In genomic region chr1:243505986-243506689, GRCh38 we compare ENCODE assay signal across 11 cellular contexts.
DNase-seq lines count a peak whose midpoint lies in the region; ATAC-seq, FAIRE-seq and TF ChIP-seq lines count a peak whose summit lies in the region.
"Had no signal": no experiment of that assay in that cellular context is flagged by ENCODE, and none has a peak within 500 bp of the region (broad histone marks: within the 10 kb centered on the region; RNA-seq: fewer than 3 reads in every experiment).

No MANE protein-coding gene starts in this region.

- H3K27me3 Mint-ChIP-seq in activated naive CD4-positive, alpha-beta T cell treated with anti-CD3 and anti-CD28 coated beads for 36 hours (ENCODE audit: low read depth), result no peaks in the 10 kb centered on the region
- H3K27me3 Mint-ChIP-seq: activated CD8-positive, alpha-beta memory T cell treated with anti-CD3 and anti-CD28 coated beads, Interleukin-2, amount 10 ng/mL, durations not matched to agents 7 days and 5 days had no signal

- no peak overlapping the region for H3K4me3 Mint-ChIP-seq in activated naive CD4-positive, alpha-beta T cell treated with anti-CD3 and anti-CD28 coated beads for 36 hours
- H3K4me3 Mint-ChIP-seq: activated CD8-positive, alpha-beta memory T cell treated with anti-CD3 and anti-CD28 coated beads, Interleukin-2, amount 10 ng/mL, durations not matched to agents 7 days and 5 days had no signal

- intact Hi-C loops in activated naive CD4-positive, alpha-beta T cell treated with anti-CD3 and anti-CD28 coated beads for 36 hours (cut with micrococcal nuclease), result loop anchor here (10.0 kb wide), 1 partner anchor 239 kb away; no protein-coding TSS in a partner anchor
- intact Hi-C loops in dorsolateral prefrontal cortex (cut with DNase I), result loop anchor here in 1 of 2 donors (10.0 kb wide), 1 partner anchor 539 kb away; no protein-coding TSS in a partner anchor

- no peak overlapping the region for H2BK120ac ChIP-seq in mesendoderm (ENCODE audit: low read depth, low read length)

- H3K27ac Mint-ChIP-seq in activated naive CD4-positive, alpha-beta T cell treated with anti-CD3 and anti-CD28 coated beads, Interleukin-2, amount 50 U/mL, for 72 hours, result peak overlapping the region; percentile 12 to 44
- no peak overlapping the region for H3K27ac Mint-ChIP-seq in activated naive CD4-positive, alpha-beta T cell treated with anti-CD3 and anti-CD28 coated beads for 36 hours

- no peaks in the 10 kb centered on the region for H3K27me3 ChIP-seq in dorsolateral prefrontal cortex
- H3K27me3 ChIP-seq in mesendoderm (ENCODE audit: insufficient read depth, low read length, poor library complexity), result no peaks in the 10 kb centered on the region
- H3K27me3 ChIP-seq in HAP-1 (ENCODE audit: low read depth), result no peaks in the 10 kb centered on the region

- no peaks in the 10 kb centered on the region for H3K79me2 ChIP-seq in mesendoderm (ENCODE audit: control insufficient read depth, insufficient read depth, low read length)

- no peak overlapping the region for H3K23ac ChIP-seq in mesendoderm (ENCODE audit: low read length)

- H3K4me1 ChIP-seq in mesendoderm (ENCODE audit: control insufficient read depth, low read depth, low read length) (no peaks in the 10 kb centered on the region), HAP-1 (peaks cover 11% of the 10 kb centered on the region)

- H3K27ac ChIP-seq in dorsolateral prefrontal cortex, result peak overlapping the region; percentile 66 to 96 (median 89)
- peak overlapping the region; percentile 91 for H3K27ac ChIP-seq in temporal lobe (ENCODE audit: low read depth, low read length)
- no peak overlapping the region for H3K27ac ChIP-seq in mesendoderm (ENCODE audit: low read depth, low read length)
- H3K27ac ChIP-seq: PC-9 had no signal

- H3K4me1 Mint-ChIP-seq in activated naive CD4-positive, alpha-beta T cell treated with anti-CD3 and anti-CD28 coated beads for 36 hours (ENCODE audit: low read depth), result peaks cover 21% of the 10 kb centered on the region

- CTCF ChIA-PET in activated naive CD4-positive, alpha-beta T cell treated with anti-CD3 and anti-CD28 coated beads for 36 hours (lab: Charles Lee), result no interaction called here

- H3K79me1 ChIP-seq in mesendoderm (ENCODE audit: low read length), result no peaks in the 10 kb centered on the region

- H3K56ac ChIP-seq in mesendoderm (ENCODE audit: low read length), result no peak overlapping the region

- TF ChIP-seq CTCF in dorsolateral prefrontal cortex (IDR thresholded peaks at IDR 0.05 in 54 of 56, conservative IDR thresholded peaks at IDR 0.05 in 2 of 56; ENCODE audit: low read depth in 1 of 56, partially characterized antibody in 56 of 56), result no peak
- no peak for TF ChIP-seq CTCF in D721Med (IDR thresholded peaks at IDR 0.05; ENCODE audit: insufficient read depth, missing control alignments)

- H3K9me3 Mint-ChIP-seq in activated naive CD4-positive, alpha-beta T cell treated with anti-CD3 and anti-CD28 coated beads, Interleukin-2, amount 50 U/mL, for 72 hours, result no peaks in the 10 kb centered on the region
- H3K9me3 Mint-ChIP-seq in activated naive CD4-positive, alpha-beta T cell treated with anti-CD3 and anti-CD28 coated beads for 36 hours, result no peaks in the 10 kb centered on the region

- H3K9me3 ChIP-seq in HAP-1, result no peaks in the 10 kb centered on the region

- no peak for ATAC-seq in activated naive CD4-positive, alpha-beta T cell treated with anti-CD3 and anti-CD28 coated beads, Interleukin-2, amount 50 U/mL, for 72 hours
- peak; percentile 40 for ATAC-seq in HG03103 (IDR thresholded peaks at IDR 0.05; ENCODE audit: low read depth, unreplicated experiment)
- ATAC-seq: activated CD8-positive, alpha-beta memory T cell treated with anti-CD3 and anti-CD28 coated beads, Interleukin-2, amount 10 ng/mL, durations not matched to agents 7 days and 5 days; left colon had no signal

- H4K8ac ChIP-seq in mesendoderm (ENCODE audit: low read depth, low read length), result no peak overlapping the region

- no peak overlapping the region for H3K4ac ChIP-seq in mesendoderm (ENCODE audit: low read depth, low read length)

- WGBS in mesendoderm (ENCODE audit: extremely low coverage, insufficient coverage, low lambda C conversion rate), result no CpG with 5 or more reads among the region's 10 CpGs

- no peak overlapping the region for H3K18ac ChIP-seq in mesendoderm (ENCODE audit: low read length)

- no peak overlapping the region for H2BK15ac ChIP-seq in mesendoderm (replicated peaks; ENCODE audit: low read depth)

- DNase-seq in activated naive CD4-positive, alpha-beta T cell treated with anti-CD3 and anti-CD28 coated beads, Interleukin-2, amount 50 U/mL, for 72 hours (ENCODE audit: low spot score in 2 of 2), result no peak
- DNase-seq in activated naive CD4-positive, alpha-beta T cell treated with anti-CD3 and anti-CD28 coated beads for 36 hours, result no peak
- DNase-seq in dorsolateral prefrontal cortex, result peak in 1 of 10 donors; percentile 59
- no peak for DNase-seq in D721Med (ENCODE audit: insufficient read length, low spot score)
- DNase-seq in mesendoderm, result no peak
- DNase-seq in HAP-1 (ENCODE audit: low spot score in 2 of 2), result no peak
- DNase-seq: activated CD8-positive, alpha-beta memory T cell treated with anti-CD3 and anti-CD28 coated beads, Interleukin-2, amount 10 ng/mL, durations not matched to agents 7 days and 5 days; left colon; PC-9 had no signal

- no peak overlapping the region for H2BK5ac ChIP-seq in mesendoderm (ENCODE audit: low read length)

- H3K4me2 ChIP-seq in mesendoderm (ENCODE audit: low read length), result no peak overlapping the region
- H3K4me2 ChIP-seq: PC-9 had no signal

- in situ Hi-C loops in HAP-1 (cut with MboI; ENCODE audit: low sequenced_read_pairs), result no loop called here

- H3K36me3 ChIP-seq in mesendoderm (ENCODE audit: control insufficient read depth, insufficient read depth, low read length) (no peaks in the 10 kb centered on the region), HAP-1 (replicated peaks) (0 out of 2 replicates have a peak, but pooled peaks cover 2% of the 10 kb centered on the region)

- H2AK5ac ChIP-seq in mesendoderm (ENCODE audit: low read length), result no peak overlapping the region

- FAIRE-seq in D721Med (lab: Jason Lieb, UNC), result no peak

- H3K36me3 Mint-ChIP-seq in activated naive CD4-positive, alpha-beta T cell treated with anti-CD3 and anti-CD28 coated beads, Interleukin-2, amount 50 U/mL, for 72 hours, result no peaks in the 10 kb centered on the region
- peaks cover 10% of the 10 kb centered on the region for H3K36me3 Mint-ChIP-seq in activated naive CD4-positive, alpha-beta T cell treated with anti-CD3 and anti-CD28 coated beads for 36 hours (ENCODE audit: low read depth)

- no peak overlapping the region for H3K4me3 ChIP-seq in dorsolateral prefrontal cortex
- H3K4me3 ChIP-seq in mesendoderm (ENCODE audit: low read length), result no peak overlapping the region
- H3K4me3 ChIP-seq in HAP-1, result no peak overlapping the region
- H3K4me3 ChIP-seq: PC-9 had no signal

- no peak overlapping the region for H3K9ac ChIP-seq in mesendoderm (ENCODE audit: low read length)

- no peak overlapping the region for H4K5ac ChIP-seq in mesendoderm (ENCODE audit: low read length)
